Comparison of ENCODE assay signal across 25 cellular contexts in genomic region chr17:15268465-15268864, GRCh38. TPM values are rescaled to one million over a fixed set of nuclear protein-coding genes. Genes with fewer than 3 reads are reported as not detected.
"Had no signal": no experiment of that assay in that cellular context is flagged by ENCODE, and none has a peak within 500 bp of the region (broad histone marks: within the 10 kb centered on the region; RNA-seq: fewer than 3 reads in every experiment).

No MANE protein-coding gene starts in this region.

- ATAC-seq: activated CD8-positive, alpha-beta T cell treated with anti-CD3 and anti-CD28 coated beads for 36 hours; activated T-cell treated with anti-CD3 and anti-CD28 coated beads, Interleukin-2, amount 50 U/mL, for 4 hours; activated T-helper 17 cell treated with anti-CD3 and anti-CD28 coated beads, Interleukin-2, amount 50 U/mL, for 72 hours; lower lobe of right lung; mucosa of descending colon; natural killer cell treated with Interleukin-12 subunit alpha and Interleukin-12 subunit beta and Interleukin-15 and Interleukin-18, amount 100 ng/mL, for 72 hours; stimulated activated naive B cell treated with anti-CD40 and anti-IgM and Interleukin-4, amounts not matched to agents 10 μg/mL and 1 μg/mL and 100 μg/mL, for 72 hours had no signal

- H3K27me3 ChIP-seq: suprapubic skin, transverse colon had no signal

- H2AFZ ChIP-seq: hepatocyte had no signal

- H3K4me2 ChIP-seq: hepatocyte, smooth muscle cell had no signal

- H3K27ac ChIP-seq: hepatocyte, lower lobe of right lung, suprapubic skin had no signal

- DNase-seq: activated B cell treated with CpG ODN at 0.5 μM for 24 hours; activated CD4-positive, alpha-beta T cell treated with anti-CD3 and anti-CD28 coated beads, Interleukin-2, amount 50 U/mL, for 1 hour; activated CD8-positive, alpha-beta T cell treated with anti-CD3 and anti-CD28 coated beads for 36 hours; activated gamma-delta T cell treated with Interleukin-2 at 50 U/mL for 16 hours; activated naive CD4-positive, alpha-beta T cell treated with anti-CD3 and anti-CD28 coated beads, Interleukin-2, amount 50 U/mL, for 16 hours; activated T-cell treated with anti-CD3 and anti-CD28 coated beads, Interleukin-2, amount 50 U/mL, for 4 hours; amniotic stem cell; central memory CD4-positive, alpha-beta T cell; dermis blood vessel endothelial cell; effector CD8-positive, alpha-beta T cell; left cardiac atrium; lower lobe of right lung; mesenchymal stem cell; mucosa of descending colon; stimulated activated CD4-positive, alpha-beta T cell treated with anti-CD3 and anti-CD28 coated beads, Interleukin-1b, Interleukin-23, amount 100 ng/mL, for 48 hours; stimulated activated naive B cell treated with anti-CD40 and anti-IgM and Interleukin-4, amounts not matched to agents 10 μg/mL and 1 μg/mL and 100 μg/mL, for 72 hours; stomach; T-helper 1 cell; transverse colon had no signal

- H3K36me3 ChIP-seq: lower lobe of right lung, stomach, suprapubic skin, transverse colon had no signal

- H3K9me3 Mint-ChIP-seq: activated B cell treated with CpG ODN at 0.5 μM for 24 hours; activated CD8-positive, alpha-beta T cell treated with anti-CD3 and anti-CD28 coated beads for 36 hours; activated T-cell treated with anti-CD3 and anti-CD28 coated beads, Interleukin-2, amount 50 U/mL, for 4 hours; activated T-helper 17 cell treated with anti-CD3 and anti-CD28 coated beads, Interleukin-2, amount 50 U/mL, for 72 hours; natural killer cell treated with Interleukin-12 subunit alpha and Interleukin-12 subunit beta and Interleukin-15 and Interleukin-18, amount 100 ng/mL, for 72 hours; stimulated activated naive B cell treated with anti-CD40 and anti-IgM and Interleukin-4, amounts not matched to agents 10 μg/mL and 1 μg/mL and 100 μg/mL, for 72 hours; T-helper 2 cell treated with Interferon-gamma antibody and Interleukin-4, amounts not matched to agents 5 μg/mL and 100 μg/mL, for 36 hours had no signal

- H3K9me3 ChIP-seq: lower lobe of right lung, mucosa of descending colon, stomach, suprapubic skin, transverse colon had no signal

- H3K4me1 Mint-ChIP-seq: activated B cell treated with CpG ODN at 0.5 μM for 24 hours; stimulated activated naive B cell treated with anti-CD40 and anti-IgM and Interleukin-4, amounts not matched to agents 10 μg/mL and 1 μg/mL and 100 μg/mL, for 72 hours had no signal

- H3K36me3 Mint-ChIP-seq: natural killer cell treated with Interleukin-12 subunit alpha and Interleukin-12 subunit beta and Interleukin-15 and Interleukin-18, amount 100 ng/mL, for 72 hours; stimulated activated naive B cell treated with anti-CD40 and anti-IgM and Interleukin-4, amounts not matched to agents 10 μg/mL and 1 μg/mL and 100 μg/mL, for 72 hours had no signal

- H3K4me3 Mint-ChIP-seq: activated B cell treated with CpG ODN at 0.5 μM for 24 hours; activated CD8-positive, alpha-beta T cell treated with anti-CD3 and anti-CD28 coated beads for 36 hours; activated T-cell treated with anti-CD3 and anti-CD28 coated beads, Interleukin-2, amount 50 U/mL, for 4 hours; activated T-helper 17 cell treated with anti-CD3 and anti-CD28 coated beads, Interleukin-2, amount 50 U/mL, for 72 hours; natural killer cell treated with Interleukin-12 subunit alpha and Interleukin-12 subunit beta and Interleukin-15 and Interleukin-18, amount 100 ng/mL, for 72 hours; stimulated activated naive B cell treated with anti-CD40 and anti-IgM and Interleukin-4, amounts not matched to agents 10 μg/mL and 1 μg/mL and 100 μg/mL, for 72 hours; T-helper 2 cell treated with Interferon-gamma antibody and Interleukin-4, amounts not matched to agents 5 μg/mL and 100 μg/mL, for 36 hours had no signal

- H3K4me3 ChIP-seq: hepatocyte, lower lobe of right lung, mucosa of descending colon, smooth muscle cell, stomach, suprapubic skin, transverse colon had no signal

- H3K27ac Mint-ChIP-seq: activated B cell treated with CpG ODN at 0.5 μM for 24 hours; activated CD8-positive, alpha-beta T cell treated with anti-CD3 and anti-CD28 coated beads for 36 hours; activated T-helper 17 cell treated with anti-CD3 and anti-CD28 coated beads, Interleukin-2, amount 50 U/mL, for 72 hours; natural killer cell treated with Interleukin-12 subunit alpha and Interleukin-12 subunit beta and Interleukin-15 and Interleukin-18, amount 100 ng/mL, for 72 hours; stimulated activated naive B cell treated with anti-CD40 and anti-IgM and Interleukin-4, amounts not matched to agents 10 μg/mL and 1 μg/mL and 100 μg/mL, for 72 hours; T-helper 2 cell treated with Interferon-gamma antibody and Interleukin-4, amounts not matched to agents 5 μg/mL and 100 μg/mL, for 36 hours had no signal

RNA-seq across cellular contexts. Expression of gene PMP22, which starts 3.3 kb away (rescaled TPM):
- total RNA-seq: activated B cell treated with CpG ODN at 0.5 μM for 24 hours; activated T-helper 17 cell treated with anti-CD3 and anti-CD28 coated beads, Interleukin-2, amount 50 U/mL, for 72 hours had no signal
